1 cellular context compared by ENCODE assay signal in the genomic region with DNA sequence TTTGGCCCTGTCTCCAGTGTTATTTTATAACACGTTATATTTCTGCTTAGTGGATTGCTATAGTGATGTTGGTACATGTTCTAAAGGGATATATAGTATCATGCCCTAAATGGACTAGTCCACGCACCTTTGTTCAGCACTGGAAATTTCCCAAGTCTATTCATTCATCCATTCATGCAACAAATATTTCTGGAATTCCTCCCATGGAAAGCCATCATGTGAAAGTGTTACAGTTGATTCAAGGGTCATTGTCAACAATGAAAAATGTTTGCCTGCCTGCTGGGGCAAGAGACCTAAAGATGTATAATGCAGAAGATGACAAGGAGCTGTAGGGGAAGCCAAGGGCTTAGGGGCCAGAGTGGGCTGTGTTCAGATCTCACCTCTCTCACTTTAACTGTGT.
TF ChIP-seq lines count a peak whose summit lies in the region.

No MANE protein-coding gene starts in this region.

TF ChIP-seq in HepG2, 621 proteins besides CTCF, POLR2A, EP300 and RAD21 (continued from another document and continues in another):
- 0 out of 2 replicates have a peak, but pooled peaks have one; percentile 31 for TF ChIP-seq BHLHE40 (IDR thresholded peaks at IDR 0.05; ENCODE audit: low read length)
- TF ChIP-seq SALL1 (CRISPR knock-in tag; IDR thresholded peaks at IDR 0.05): no peak
- no peak for TF ChIP-seq ZNF10 (CRISPR knock-in tag; IDR thresholded peaks at IDR 0.05; ENCODE audit: borderline replicate concordance, low read depth)
- no peak for TF ChIP-seq ZNF766 (CRISPR knock-in tag; IDR thresholded peaks at IDR 0.05; ENCODE audit: borderline replicate concordance)
- TF ChIP-seq, protein P1, sequence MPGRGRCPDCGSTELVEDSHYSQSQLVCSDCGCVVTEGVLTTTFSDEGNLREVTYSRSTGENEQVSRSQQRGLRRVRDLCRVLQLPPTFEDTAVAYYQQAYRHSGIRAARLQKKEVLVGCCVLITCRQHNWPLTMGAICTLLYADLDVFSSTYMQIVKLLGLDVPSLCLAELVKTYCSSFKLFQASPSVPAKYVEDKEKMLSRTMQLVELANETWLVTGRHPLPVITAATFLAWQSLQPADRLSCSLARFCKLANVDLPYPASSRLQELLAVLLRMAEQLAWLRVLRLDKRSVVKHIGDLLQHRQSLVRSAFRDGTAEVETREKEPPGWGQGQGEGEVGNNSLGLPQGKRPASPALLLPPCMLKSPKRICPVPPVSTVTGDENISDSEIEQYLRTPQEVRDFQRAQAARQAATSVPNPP (CRISPR knock-in tag; IDR thresholded peaks at IDR 0.05): no peak
- TF ChIP-seq THAP11 (CRISPR knock-in tag; IDR thresholded peaks at IDR 0.05): peak; percentile 40; the same call in 1 of the 2 replicates
- TF ChIP-seq PCBP2 (optimal IDR thresholded peaks at IDR 0.05; ENCODE audit: low read depth, low read length, poor library complexity, severe bottlenecking): no peak
- TF ChIP-seq ZNF256 (CRISPR knock-in tag; conservative IDR thresholded peaks at IDR 0.05): no peak
- peak; percentile 43; the same call in 1 of the 2 replicates for TF ChIP-seq CEBPG (CRISPR knock-in tag; IDR thresholded peaks at IDR 0.05)
- no peak for TF ChIP-seq ZNF768 (CRISPR knock-in tag; IDR thresholded peaks at IDR 0.05)
- peak; percentile 59; the same call in 1 of the 2 replicates for TF ChIP-seq FOSL1 (CRISPR knock-in tag; IDR thresholded peaks at IDR 0.05; ENCODE audit: borderline replicate concordance)
- peak; percentile 42; the same call in 1 of the 2 replicates for TF ChIP-seq NFIC (IDR thresholded peaks at IDR 0.05; ENCODE audit: low read length)
- TF ChIP-seq FOXK1 (CRISPR knock-in tag; IDR thresholded peaks at IDR 0.05; ENCODE audit: borderline replicate concordance, low read depth): peak; percentile 34; the same call in 1 of the 2 replicates
- TF ChIP-seq HOXA9 (CRISPR knock-in tag; IDR thresholded peaks at IDR 0.05; ENCODE audit: borderline replicate concordance): no peak
- no peak for TF ChIP-seq ZFYVE20 (CRISPR knock-in tag; IDR thresholded peaks at IDR 0.05; ENCODE audit: borderline replicate concordance, low read depth)
- TF ChIP-seq NR2F6 (IDR thresholded peaks at IDR 0.05): no peak
- TF ChIP-seq NR2F6 (CRISPR knock-in tag; IDR thresholded peaks at IDR 0.05): no peak
- TF ChIP-seq FOSL2 (CRISPR knock-in tag; IDR thresholded peaks at IDR 0.05): peak; percentile 95
- no peak for TF ChIP-seq ZNF879 (CRISPR knock-in tag; IDR thresholded peaks at IDR 0.05)
- TF ChIP-seq FOXM1 (CRISPR knock-in tag; IDR thresholded peaks at IDR 0.05): no peak
- TF ChIP-seq, protein P2, sequence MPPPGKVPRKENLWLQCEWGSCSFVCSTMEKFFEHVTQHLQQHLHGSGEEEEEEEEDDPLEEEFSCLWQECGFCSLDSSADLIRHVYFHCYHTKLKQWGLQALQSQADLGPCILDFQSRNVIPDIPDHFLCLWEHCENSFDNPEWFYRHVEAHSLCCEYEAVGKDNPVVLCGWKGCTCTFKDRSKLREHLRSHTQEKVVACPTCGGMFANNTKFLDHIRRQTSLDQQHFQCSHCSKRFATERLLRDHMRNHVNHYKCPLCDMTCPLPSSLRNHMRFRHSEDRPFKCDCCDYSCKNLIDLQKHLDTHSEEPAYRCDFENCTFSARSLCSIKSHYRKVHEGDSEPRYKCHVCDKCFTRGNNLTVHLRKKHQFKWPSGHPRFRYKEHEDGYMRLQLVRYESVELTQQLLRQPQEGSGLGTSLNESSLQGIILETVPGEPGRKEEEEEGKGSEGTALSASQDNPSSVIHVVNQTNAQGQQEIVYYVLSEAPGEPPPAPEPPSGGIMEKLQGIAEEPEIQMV (CRISPR knock-in tag; IDR thresholded peaks at IDR 0.05; ENCODE audit: low read depth): no peak
- TF ChIP-seq KLF11 (CRISPR knock-in tag; IDR thresholded peaks at IDR 0.05): no peak
- no peak for TF ChIP-seq KLF9 (CRISPR knock-in tag; IDR thresholded peaks at IDR 0.05; ENCODE audit: low read depth)
- peak; percentile 94 for TF ChIP-seq TEAD3 (CRISPR knock-in tag; optimal IDR thresholded peaks at IDR 0.05; ENCODE audit: borderline replicate concordance)
- TF ChIP-seq CHD2 (IDR thresholded peaks at IDR 0.05; ENCODE audit: low read depth, low read length): no peak
- no peak for TF ChIP-seq HES4 (CRISPR knock-in tag; IDR thresholded peaks at IDR 0.05; ENCODE audit: borderline replicate concordance)
- TF ChIP-seq, protein P3, sequence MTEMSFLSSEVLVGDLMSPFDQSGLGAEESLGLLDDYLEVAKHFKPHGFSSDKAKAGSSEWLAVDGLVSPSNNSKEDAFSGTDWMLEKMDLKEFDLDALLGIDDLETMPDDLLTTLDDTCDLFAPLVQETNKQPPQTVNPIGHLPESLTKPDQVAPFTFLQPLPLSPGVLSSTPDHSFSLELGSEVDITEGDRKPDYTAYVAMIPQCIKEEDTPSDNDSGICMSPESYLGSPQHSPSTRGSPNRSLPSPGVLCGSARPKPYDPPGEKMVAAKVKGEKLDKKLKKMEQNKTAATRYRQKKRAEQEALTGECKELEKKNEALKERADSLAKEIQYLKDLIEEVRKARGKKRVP (CRISPR knock-in tag; IDR thresholded peaks at IDR 0.05): no peak
- TF ChIP-seq ZNF230 (CRISPR knock-in tag; IDR thresholded peaks at IDR 0.05): no peak
- TF ChIP-seq, protein P4, sequence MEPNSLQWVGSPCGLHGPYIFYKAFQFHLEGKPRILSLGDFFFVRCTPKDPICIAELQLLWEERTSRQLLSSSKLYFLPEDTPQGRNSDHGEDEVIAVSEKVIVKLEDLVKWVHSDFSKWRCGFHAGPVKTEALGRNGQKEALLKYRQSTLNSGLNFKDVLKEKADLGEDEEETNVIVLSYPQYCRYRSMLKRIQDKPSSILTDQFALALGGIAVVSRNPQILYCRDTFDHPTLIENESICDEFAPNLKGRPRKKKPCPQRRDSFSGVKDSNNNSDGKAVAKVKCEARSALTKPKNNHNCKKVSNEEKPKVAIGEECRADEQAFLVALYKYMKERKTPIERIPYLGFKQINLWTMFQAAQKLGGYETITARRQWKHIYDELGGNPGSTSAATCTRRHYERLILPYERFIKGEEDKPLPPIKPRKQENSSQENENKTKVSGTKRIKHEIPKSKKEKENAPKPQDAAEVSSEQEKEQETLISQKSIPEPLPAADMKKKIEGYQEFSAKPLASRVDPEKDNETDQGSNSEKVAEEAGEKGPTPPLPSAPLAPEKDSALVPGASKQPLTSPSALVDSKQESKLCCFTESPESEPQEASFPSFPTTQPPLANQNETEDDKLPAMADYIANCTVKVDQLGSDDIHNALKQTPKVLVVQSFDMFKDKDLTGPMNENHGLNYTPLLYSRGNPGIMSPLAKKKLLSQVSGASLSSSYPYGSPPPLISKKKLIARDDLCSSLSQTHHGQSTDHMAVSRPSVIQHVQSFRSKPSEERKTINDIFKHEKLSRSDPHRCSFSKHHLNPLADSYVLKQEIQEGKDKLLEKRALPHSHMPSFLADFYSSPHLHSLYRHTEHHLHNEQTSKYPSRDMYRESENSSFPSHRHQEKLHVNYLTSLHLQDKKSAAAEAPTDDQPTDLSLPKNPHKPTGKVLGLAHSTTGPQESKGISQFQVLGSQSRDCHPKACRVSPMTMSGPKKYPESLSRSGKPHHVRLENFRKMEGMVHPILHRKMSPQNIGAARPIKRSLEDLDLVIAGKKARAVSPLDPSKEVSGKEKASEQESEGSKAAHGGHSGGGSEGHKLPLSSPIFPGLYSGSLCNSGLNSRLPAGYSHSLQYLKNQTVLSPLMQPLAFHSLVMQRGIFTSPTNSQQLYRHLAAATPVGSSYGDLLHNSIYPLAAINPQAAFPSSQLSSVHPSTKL (CRISPR knock-in tag; IDR thresholded peaks at IDR 0.05): peak; percentile 86
- TF ChIP-seq, protein P5, sequence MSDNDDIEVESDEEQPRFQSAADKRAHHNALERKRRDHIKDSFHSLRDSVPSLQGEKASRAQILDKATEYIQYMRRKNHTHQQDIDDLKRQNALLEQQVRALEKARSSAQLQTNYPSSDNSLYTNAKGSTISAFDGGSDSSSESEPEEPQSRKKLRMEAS (IDR thresholded peaks at IDR 0.05): no peak
- 0 out of 2 replicates have a peak, but pooled peaks have one; percentile 28 for TF ChIP-seq NCOA2 (CRISPR knock-in tag; IDR thresholded peaks at IDR 0.05)
- no peak for TF ChIP-seq ZMYM2 (CRISPR knock-in tag; IDR thresholded peaks at IDR 0.05)
- TF ChIP-seq KAT8 (CRISPR knock-in tag; IDR thresholded peaks at IDR 0.05): no peak
- TF ChIP-seq SCMH1 (CRISPR knock-in tag; IDR thresholded peaks at IDR 0.05; ENCODE audit: borderline replicate concordance): no peak
- TF ChIP-seq PHF8 (CRISPR knock-in tag; IDR thresholded peaks at IDR 0.05): no peak
- no peak for TF ChIP-seq ZNF30 (CRISPR knock-in tag; IDR thresholded peaks at IDR 0.05)
- TF ChIP-seq KDM1A (CRISPR knock-in tag; IDR thresholded peaks at IDR 0.05): no peak
- no peak for TF ChIP-seq PAWR (CRISPR knock-in tag; IDR thresholded peaks at IDR 0.05; ENCODE audit: borderline replicate concordance)
- TF ChIP-seq SRSF9 (IDR thresholded peaks at IDR 0.05; ENCODE audit: borderline replicate concordance, insufficient read depth, low read depth, low read length, poor library complexity, severe bottlenecking): no peak
- no peak for TF ChIP-seq SOX13 (IDR thresholded peaks at IDR 0.05)
- TF ChIP-seq SOX13 (CRISPR knock-in tag; conservative IDR thresholded peaks at IDR 0.05 in 1 of 2, IDR thresholded peaks at IDR 0.05 in 1 of 2): peak in 1 of 2 experiments; percentile 82; a peak in 2 of 4 replicates
- TF ChIP-seq NFKBIZ (CRISPR knock-in tag; IDR thresholded peaks at IDR 0.05): no peak
- TF ChIP-seq ATF7 (IDR thresholded peaks at IDR 0.05): no peak
- no peak for TF ChIP-seq ATF7 (CRISPR knock-in tag; IDR thresholded peaks at IDR 0.05)
- TF ChIP-seq SAFB2 (CRISPR knock-in tag; IDR thresholded peaks at IDR 0.05; ENCODE audit: borderline replicate concordance, low read depth): no peak
- TF ChIP-seq FLYWCH1 (CRISPR knock-in tag; IDR thresholded peaks at IDR 0.05): no peak
- TF ChIP-seq ZNF3 (CRISPR knock-in tag; IDR thresholded peaks at IDR 0.05): no peak
- no peak for TF ChIP-seq SP140L (CRISPR knock-in tag; IDR thresholded peaks at IDR 0.05; ENCODE audit: borderline replicate concordance)
- TF ChIP-seq ZNF430 (CRISPR knock-in tag; IDR thresholded peaks at IDR 0.05): no peak
- 0 out of 2 replicates have a peak, but pooled peaks have one; percentile 18 for TF ChIP-seq CREM (IDR thresholded peaks at IDR 0.05)
- TF ChIP-seq CREM (CRISPR knock-in tag; IDR thresholded peaks at IDR 0.05): no peak
- TF ChIP-seq ZMAT3 (CRISPR knock-in tag; conservative IDR thresholded peaks at IDR 0.05): no peak
- TF ChIP-seq CEBPB (IDR thresholded peaks at IDR 0.05; ENCODE audit: borderline replicate concordance, low read depth, low read length): peak; percentile 47
- TF ChIP-seq ARHGAP35 (CRISPR knock-in tag; IDR thresholded peaks at IDR 0.05; ENCODE audit: borderline replicate concordance): no peak
- no peak for TF ChIP-seq HOXA3 (CRISPR knock-in tag; IDR thresholded peaks at IDR 0.05)
- TF ChIP-seq, protein P6, sequence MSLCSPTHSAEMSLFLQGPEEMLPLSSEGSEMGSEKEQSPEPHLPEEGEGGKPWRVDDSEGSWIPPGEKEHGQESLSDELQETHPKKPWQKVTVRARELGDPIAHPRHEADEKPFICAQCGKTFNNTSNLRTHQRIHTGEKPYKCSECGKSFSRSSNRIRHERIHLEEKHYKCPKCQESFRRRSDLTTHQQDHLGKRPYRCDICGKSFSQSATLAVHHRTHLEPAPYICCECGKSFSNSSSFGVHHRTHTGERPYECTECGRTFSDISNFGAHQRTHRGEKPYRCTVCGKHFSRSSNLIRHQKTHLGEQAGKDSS (CRISPR knock-in tag; IDR thresholded peaks at IDR 0.05; ENCODE audit: borderline replicate concordance, low read depth): no peak
- no peak for TF ChIP-seq CENPX (CRISPR knock-in tag; IDR thresholded peaks at IDR 0.05)
- no peak for TF ChIP-seq TOPORS (CRISPR knock-in tag; IDR thresholded peaks at IDR 0.05)
- TF ChIP-seq ZNF644 (CRISPR knock-in tag; IDR thresholded peaks at IDR 0.05; ENCODE audit: low read depth): peak; percentile 33; the same call in 1 of the 2 replicates
- no peak for TF ChIP-seq SNAI1 (CRISPR knock-in tag; IDR thresholded peaks at IDR 0.05; ENCODE audit: borderline replicate concordance)
- TF ChIP-seq, protein P7, sequence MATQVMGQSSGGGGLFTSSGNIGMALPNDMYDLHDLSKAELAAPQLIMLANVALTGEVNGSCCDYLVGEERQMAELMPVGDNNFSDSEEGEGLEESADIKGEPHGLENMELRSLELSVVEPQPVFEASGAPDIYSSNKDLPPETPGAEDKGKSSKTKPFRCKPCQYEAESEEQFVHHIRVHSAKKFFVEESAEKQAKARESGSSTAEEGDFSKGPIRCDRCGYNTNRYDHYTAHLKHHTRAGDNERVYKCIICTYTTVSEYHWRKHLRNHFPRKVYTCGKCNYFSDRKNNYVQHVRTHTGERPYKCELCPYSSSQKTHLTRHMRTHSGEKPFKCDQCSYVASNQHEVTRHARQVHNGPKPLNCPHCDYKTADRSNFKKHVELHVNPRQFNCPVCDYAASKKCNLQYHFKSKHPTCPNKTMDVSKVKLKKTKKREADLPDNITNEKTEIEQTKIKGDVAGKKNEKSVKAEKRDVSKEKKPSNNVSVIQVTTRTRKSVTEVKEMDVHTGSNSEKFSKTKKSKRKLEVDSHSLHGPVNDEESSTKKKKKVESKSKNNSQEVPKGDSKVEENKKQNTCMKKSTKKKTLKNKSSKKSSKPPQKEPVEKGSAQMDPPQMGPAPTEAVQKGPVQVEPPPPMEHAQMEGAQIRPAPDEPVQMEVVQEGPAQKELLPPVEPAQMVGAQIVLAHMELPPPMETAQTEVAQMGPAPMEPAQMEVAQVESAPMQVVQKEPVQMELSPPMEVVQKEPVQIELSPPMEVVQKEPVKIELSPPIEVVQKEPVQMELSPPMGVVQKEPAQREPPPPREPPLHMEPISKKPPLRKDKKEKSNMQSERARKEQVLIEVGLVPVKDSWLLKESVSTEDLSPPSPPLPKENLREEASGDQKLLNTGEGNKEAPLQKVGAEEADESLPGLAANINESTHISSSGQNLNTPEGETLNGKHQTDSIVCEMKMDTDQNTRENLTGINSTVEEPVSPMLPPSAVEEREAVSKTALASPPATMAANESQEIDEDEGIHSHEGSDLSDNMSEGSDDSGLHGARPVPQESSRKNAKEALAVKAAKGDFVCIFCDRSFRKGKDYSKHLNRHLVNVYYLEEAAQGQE (IDR thresholded peaks at IDR 0.05; ENCODE audit: borderline replicate concordance in 1 of 2, low read depth in 1 of 2, low read length in 2 of 2): 0 out of 4 replicates have a peak, but pooled peaks of 1 of the 2 experiments have one; percentile 5
- TF ChIP-seq CC2D1A (CRISPR knock-in tag; IDR thresholded peaks at IDR 0.05): no peak
- no peak for TF ChIP-seq ZNF33B (CRISPR knock-in tag; IDR thresholded peaks at IDR 0.05)
- no peak for TF ChIP-seq STAT5B (CRISPR knock-in tag; IDR thresholded peaks at IDR 0.05)
- TF ChIP-seq, protein P8, sequence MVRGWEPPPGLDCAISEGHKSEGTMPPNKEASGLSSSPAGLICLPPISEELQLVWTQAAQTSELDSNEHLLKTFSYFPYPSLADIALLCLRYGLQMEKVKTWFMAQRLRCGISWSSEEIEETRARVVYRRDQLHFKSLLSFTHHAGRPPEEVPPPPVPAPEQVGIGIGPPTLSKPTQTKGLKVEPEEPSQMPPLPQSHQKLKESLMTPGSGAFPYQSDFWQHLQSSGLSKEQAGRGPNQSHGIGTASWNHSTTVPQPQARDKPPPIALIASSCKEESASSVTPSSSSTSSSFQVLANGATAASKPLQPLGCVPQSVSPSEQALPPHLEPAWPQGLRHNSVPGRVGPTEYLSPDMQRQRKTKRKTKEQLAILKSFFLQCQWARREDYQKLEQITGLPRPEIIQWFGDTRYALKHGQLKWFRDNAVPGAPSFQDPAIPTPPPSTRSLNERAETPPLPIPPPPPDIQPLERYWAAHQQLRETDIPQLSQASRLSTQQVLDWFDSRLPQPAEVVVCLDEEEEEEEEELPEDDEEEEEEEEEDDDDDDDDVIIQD (CRISPR knock-in tag; IDR thresholded peaks at IDR 0.05; ENCODE audit: low read depth): peak; percentile 56; the same call in 1 of the 2 replicates
- no peak for TF ChIP-seq ARNT2 (CRISPR knock-in tag; IDR thresholded peaks at IDR 0.05; ENCODE audit: low read depth)
